In the genomic region with DNA sequence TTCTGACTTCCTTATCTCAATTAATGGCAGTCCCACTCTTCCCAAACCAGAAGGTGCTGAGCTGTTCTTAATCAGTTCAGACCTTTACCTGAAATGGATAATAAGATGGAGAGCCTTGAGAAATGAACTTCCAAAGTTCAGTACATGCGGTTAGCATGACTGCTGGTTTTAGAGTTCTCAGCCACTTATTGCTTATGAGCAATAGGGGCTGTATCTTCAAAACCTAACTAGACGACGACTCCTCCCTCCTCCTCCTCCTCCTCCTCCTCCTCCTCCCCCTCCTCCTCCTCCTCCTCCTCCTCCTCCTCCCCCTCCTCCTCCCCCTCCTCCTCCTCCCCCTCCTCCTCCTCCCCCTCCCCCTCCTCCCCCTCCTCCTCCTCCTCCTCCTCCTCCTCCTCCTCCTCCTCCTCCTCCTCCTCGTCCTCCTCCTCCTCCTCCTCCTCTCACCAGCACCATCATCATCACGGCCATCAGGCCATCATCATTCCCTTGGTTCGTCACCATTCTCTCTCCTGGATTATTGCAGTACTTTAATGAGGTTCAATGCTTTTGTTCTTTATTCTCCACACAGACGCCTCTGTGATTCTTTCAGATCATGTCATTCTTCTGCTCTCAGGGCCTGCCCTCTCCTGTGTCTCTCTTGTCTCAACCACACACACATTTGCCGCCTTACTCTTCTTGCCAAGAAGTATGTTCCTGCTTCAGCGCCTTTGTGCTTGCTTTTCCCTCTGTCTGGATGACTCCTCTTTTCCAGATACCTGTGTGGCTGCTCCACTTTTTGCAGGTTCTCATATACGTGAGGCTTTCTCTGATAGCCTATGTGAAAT, we compare ENCODE assay signal across 8 cellular contexts. TPM values are rescaled to one million over a fixed set of nuclear protein-coding genes. Genes with fewer than 3 reads are reported as not detected.
DNase-seq lines count a peak whose midpoint lies in the region; ATAC-seq, FAIRE-seq and TF ChIP-seq lines count a peak whose summit lies in the region.

No MANE protein-coding gene starts in this region.

- H3K4me3 ChIP-seq in HUES6 (ENCODE audit: low read depth, low read length) (peak overlapping the region; percentile 98), astrocyte (ENCODE audit: insufficient read depth, low read depth, low read length) (peak overlapping the region; percentile 78), muscle layer of colon (ENCODE audit: low read depth in 1 of 2, low read length in 2 of 2) (no peak overlapping the region)

- H3K79me2 ChIP-seq in astrocyte (ENCODE audit: insufficient read depth, low read length): peaks cover 81% of the 10 kb centered on the region

- H4K20me1 ChIP-seq in astrocyte (ENCODE audit: insufficient read depth, low read length): peaks cover 63% of the 10 kb centered on the region

- no peaks in the 10 kb centered on the region for H3K9me3 ChIP-seq in CD4-positive, alpha-beta T cell (ENCODE audit: control insufficient read depth, low read length)
- no peaks in the 10 kb centered on the region for H3K9me3 ChIP-seq in HUES6 (ENCODE audit: control insufficient read depth, insufficient read depth, low read depth, low read length)
- H3K9me3 ChIP-seq in astrocyte (ENCODE audit: insufficient read depth, low read depth, low read length): no peaks in the 10 kb centered on the region
- H3K9me3 ChIP-seq in muscle layer of colon (ENCODE audit: low read length): no peaks in the 10 kb centered on the region

- H3K4me1 ChIP-seq in HUES6 (ENCODE audit: control insufficient read depth, insufficient read depth, low read length) (peaks cover 19% of the 10 kb centered on the region), astrocyte (ENCODE audit: insufficient read depth, low read length) (peaks cover 7% of the 10 kb centered on the region), muscle layer of colon (ENCODE audit: insufficient read depth, low read length) (peaks cover 27% of the 10 kb centered on the region)

- no peak for ATAC-seq in CD4-positive, alpha-beta T cell (ENCODE audit: poor library complexity)
- no peak for ATAC-seq in GM19455 (IDR thresholded peaks at IDR 0.05; ENCODE audit: unreplicated experiment)

- no peaks in the 10 kb centered on the region for H3K9me3 Mint-ChIP-seq in CD4-positive, alpha-beta T cell
- H3K9me3 Mint-ChIP-seq in astrocyte (ENCODE audit: unreplicated experiment): peaks cover 3% of the 10 kb centered on the region

- H3K27me3 Mint-ChIP-seq in CD4-positive, alpha-beta T cell: no peaks in the 10 kb centered on the region
- H3K27me3 Mint-ChIP-seq in astrocyte (ENCODE audit: low read depth, unreplicated experiment): no peaks in the 10 kb centered on the region

- no peak for DNase-seq in CD4-positive, alpha-beta T cell
- peak; percentile 37 for DNase-seq in astrocyte (ENCODE audit: low read depth)
- DNase-seq in NCI-H1694 treated with DMSO at 0.1 percent for 48 hours (lab: John Stamatoyannopoulos, UW): no peak
- no peak for DNase-seq in NAMALWA (ENCODE audit: low spot score)
- DNase-seq in GM19240 (ENCODE audit: insufficient read length, low spot score): no peak

- POLR2A ChIA-PET in CD4-positive, alpha-beta T cell (lab: Charles Lee): interaction anchor here (0.6 to 6.2 kb wide), 4 partner anchors 9 to 92 kb away, joined by 3 to 57 read pairs (median 4); no protein-coding TSS in a partner anchor

- H3K36me3 ChIP-seq in HUES6 (ENCODE audit: control insufficient read depth, insufficient read depth, low read length) (0 out of 2 replicates have a peak, but pooled peaks cover 2% of the 10 kb centered on the region), astrocyte (ENCODE audit: insufficient read depth, low read length) (no peaks in the 10 kb centered on the region), muscle layer of colon (ENCODE audit: insufficient read depth, low read length) (no peaks in the 10 kb centered on the region)

- H3K27me3 ChIP-seq in CD4-positive, alpha-beta T cell (ENCODE audit: control insufficient read depth, insufficient read depth, low read length): no peaks in the 10 kb centered on the region
- H3K27me3 ChIP-seq in HUES6 (ENCODE audit: control insufficient read depth, insufficient read depth, low read length): no peaks in the 10 kb centered on the region
- H3K27me3 ChIP-seq in astrocyte (ENCODE audit: insufficient read depth, low read length): no peaks in the 10 kb centered on the region
- H3K27me3 ChIP-seq in muscle layer of colon (ENCODE audit: control insufficient read depth in 1 of 2, insufficient read depth in 2 of 2, low read length in 2 of 2): no peaks in the 10 kb centered on the region

- intact Hi-C loops in CD4-positive, alpha-beta T cell (cut with DNase I, micrococcal nuclease): loop anchor here (2.0 to 5.0 kb wide), 5 partner anchors 13 to 268 kb away; partner anchors contain the start of gene TTC9 (in 1 of the 2)

- no peak for FAIRE-seq in astrocyte (lab: Jason Lieb, UNC)

- H3K27ac ChIP-seq in CD4-positive, alpha-beta T cell (ENCODE audit: low read depth, low read length): no peak overlapping the region
- no peak overlapping the region for H3K27ac ChIP-seq in HUES6 (ENCODE audit: low read depth, low read length)
- peak overlapping the region; percentile 81 for H3K27ac ChIP-seq in astrocyte (ENCODE audit: low read depth, low read length)
- no peak overlapping the region for H3K27ac ChIP-seq in muscle layer of colon (ENCODE audit: low read depth, low read length)

- H3K4me3 Mint-ChIP-seq in CD4-positive, alpha-beta T cell: peak overlapping the region; percentile 91
- H3K4me3 Mint-ChIP-seq in astrocyte (ENCODE audit: unreplicated experiment): peak overlapping the region; percentile 98

- H3K9ac ChIP-seq in HUES6 (ENCODE audit: low read length) (no peak overlapping the region), astrocyte (ENCODE audit: low read length) (peak overlapping the region; percentile 91), muscle layer of colon (ENCODE audit: low read length) (peak overlapping the region; percentile 83)

- peak overlapping the region; percentile 92 for H3K27ac Mint-ChIP-seq in CD4-positive, alpha-beta T cell
- H3K27ac Mint-ChIP-seq in astrocyte (ENCODE audit: unreplicated experiment): peak overlapping the region; percentile 97

- CTCF ChIA-PET in CD4-positive, alpha-beta T cell (lab: Charles Lee): interaction anchor here (1.1 to 1.7 kb wide), 3 partner anchors 10 to 62 kb away, joined by 3 to 8 read pairs (median 5); no protein-coding TSS in a partner anchor

- no peak for TF ChIP-seq CTCF in CD4-positive, alpha-beta T cell (IDR thresholded peaks at IDR 0.05)
- no peak for TF ChIP-seq CTCF in astrocyte (IDR thresholded peaks at IDR 0.05; ENCODE audit: insufficient read depth, low read depth, low read length)

- H3K4me1 Mint-ChIP-seq in CD4-positive, alpha-beta T cell (ENCODE audit: low read depth): peaks cover 73% of the 10 kb centered on the region
- peaks cover 29% of the 10 kb centered on the region for H3K4me1 Mint-ChIP-seq in astrocyte (ENCODE audit: low read depth, unreplicated experiment)

- peak overlapping the region; percentile 93 for H3K4me2 ChIP-seq in astrocyte (ENCODE audit: low read length)

- no peak overlapping the region for H2AFZ ChIP-seq in astrocyte (ENCODE audit: low read depth, low read length)

- H3K36me3 Mint-ChIP-seq in CD4-positive, alpha-beta T cell (ENCODE audit: low read depth): peaks cover 10% of the 10 kb centered on the region
- H3K36me3 Mint-ChIP-seq in astrocyte (ENCODE audit: low read depth, unreplicated experiment): peaks cover 5% of the 10 kb centered on the region

RNA-seq across cellular contexts. Expression of gene PCNX1, which starts 2.7 kb away (rescaled TPM):
- 10 to 100 TPM; 87.1 to 87.6 TPM for total RNA-seq in CD4-positive, alpha-beta T cell
- 91.3 and 115 TPM in 2 replicates for total RNA-seq in astrocyte

Comparison
In these comparisons a context has a peak if more than half of its experiments do, and no peak if none do; other contexts are left out.
1. H3K4me3 ChIP-seq: peak in HUES6 (single experiment) and astrocyte (single experiment); none in muscle layer of colon (0 of 2).